9 cellular contexts compared by ENCODE assay signal in the genomic region with DNA sequence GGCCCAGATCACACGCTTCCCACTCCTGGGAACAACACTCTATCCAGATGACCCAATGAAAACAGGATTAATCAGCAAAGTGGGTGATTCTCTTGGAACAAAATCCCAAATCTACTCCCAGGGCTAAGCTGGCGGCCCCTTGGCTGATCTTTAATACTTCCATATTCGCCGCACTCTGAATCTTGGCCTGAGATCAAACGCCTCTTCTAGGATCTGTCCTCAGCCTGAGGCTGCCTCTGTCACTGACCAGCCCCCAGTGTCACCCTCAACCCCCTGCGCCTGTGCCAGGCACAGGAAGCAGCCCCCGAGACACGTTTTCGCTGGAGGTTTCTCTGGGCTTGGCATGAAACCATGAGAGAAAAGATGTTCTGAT. TPM values are rescaled to one million over a fixed set of nuclear protein-coding genes. Genes with fewer than 3 reads are reported as not detected.
DNase-seq lines count a peak whose midpoint lies in the region; ATAC-seq and TF ChIP-seq lines count a peak whose summit lies in the region.
"Had no signal": no experiment of that assay in that cellular context is flagged by ENCODE, and none has a peak within 500 bp of the region (broad histone marks: within the 10 kb centered on the region; RNA-seq: fewer than 3 reads in every experiment).

No MANE protein-coding gene starts in this region.

- H3K4me3 Mint-ChIP-seq in CD4-positive, alpha-beta T cell, result peak overlapping the region; percentile 67
- H3K4me3 Mint-ChIP-seq in neural progenitor cell, result peak overlapping the region; percentile 80

- H3K4me1 Mint-ChIP-seq in CD4-positive, alpha-beta T cell (ENCODE audit: low read depth), result peaks cover 14% of the 10 kb centered on the region
- peaks cover 21% of the 10 kb centered on the region for H3K4me1 Mint-ChIP-seq in neural progenitor cell

- peak overlapping the region in 2 of 3 donors; percentile 27 to 43 for H3K4me3 ChIP-seq in breast epithelium
- no peak overlapping the region for H3K4me3 ChIP-seq in neural progenitor cell

- peaks cover 37% of the 10 kb centered on the region for H3F3A ChIP-seq in neural progenitor cell (ENCODE audit: low read depth)

- intact Hi-C loops in CD4-positive, alpha-beta T cell (cut with DNase I, micrococcal nuclease), result loop anchor here in 1 of 2 experiments (5.0 to 10.0 kb wide), 3 partner anchors 291 to 1564 kb away; a partner anchor contains a TSS
- intact Hi-C loops in breast epithelium (cut with DNase I; ENCODE audit: low total_unique reads), result no loop called here

- H3K36me3 Mint-ChIP-seq in CD4-positive, alpha-beta T cell (ENCODE audit: low read depth), result peaks cover 28% of the 10 kb centered on the region
- H3K36me3 Mint-ChIP-seq in neural progenitor cell, result peaks cover 7% of the 10 kb centered on the region

- TF ChIP-seq POLR2A in breast epithelium (IDR thresholded peaks at IDR 0.05), result no peak

- peaks cover 40% of the 10 kb centered on the region for H4K20me1 ChIP-seq in neural progenitor cell (ENCODE audit: low read depth)

- CTCF ChIA-PET in CD4-positive, alpha-beta T cell (lab: Charles Lee), result interaction anchor here (0.6 to 4.6 kb wide), 4 partner anchors 15 to 393 kb away, joined by 3 to 36 read pairs (median 7); a partner anchor contains a TSS

- H3K9ac ChIP-seq in neural progenitor cell, result no peak overlapping the region

- H3K27ac Mint-ChIP-seq in CD4-positive, alpha-beta T cell, result no peak overlapping the region
- peak overlapping the region; percentile 20 for H3K27ac Mint-ChIP-seq in neural progenitor cell

- no peaks in the 10 kb centered on the region for H3K9me3 ChIP-seq in CD4-positive, alpha-beta T cell (ENCODE audit: control insufficient read depth, low read length)
- no peaks in the 10 kb centered on the region for H3K9me3 ChIP-seq in breast epithelium
- H3K9me3 ChIP-seq in neural progenitor cell (ENCODE audit: low read depth), result no peaks in the 10 kb centered on the region

- DNase-seq in CD4-positive, alpha-beta T cell, result no peak
- peak in 1 of 2 donors; percentile 50 for DNase-seq in breast epithelium (ENCODE audit: low spot score in 2 of 2)
- no peak for DNase-seq in neural progenitor cell (ENCODE audit: low spot score)
- no peak for DNase-seq in putamen (ENCODE audit: low spot score)
- no peak for DNase-seq in middle frontal gyrus (ENCODE audit: extremely low spot score, low spot score)
- DNase-seq: activated gamma-delta T cell treated with Interleukin-2 at 50 U/mL for 16 hours, Calu3, NCI-H1417 treated with DMSO at 0.1 percent for 48 hours had no signal

- H3K36me3 ChIP-seq in breast epithelium, result peaks cover 20% of the 10 kb centered on the region
- H3K36me3 ChIP-seq in neural progenitor cell, result no peaks in the 10 kb centered on the region

- no peak for ATAC-seq in CD4-positive, alpha-beta T cell (ENCODE audit: poor library complexity)
- no peak for ATAC-seq in HG03025 (IDR thresholded peaks at IDR 0.05; ENCODE audit: low FRiP score, unreplicated experiment)

- no peaks in the 10 kb centered on the region for H3K27me3 Mint-ChIP-seq in CD4-positive, alpha-beta T cell
- peaks cover 12% of the 10 kb centered on the region for H3K27me3 Mint-ChIP-seq in neural progenitor cell (ENCODE audit: insufficient read depth, low read depth)

- no peak overlapping the region for H2AFZ ChIP-seq in neural progenitor cell (replicated peaks)

- H3K27me3 ChIP-seq in CD4-positive, alpha-beta T cell (ENCODE audit: control insufficient read depth, insufficient read depth, low read length), result no peaks in the 10 kb centered on the region
- H3K27me3 ChIP-seq in breast epithelium, result no peaks in the 10 kb centered on the region
- no peaks in the 10 kb centered on the region for H3K27me3 ChIP-seq in neural progenitor cell

- TF ChIP-seq CTCF in CD4-positive, alpha-beta T cell (IDR thresholded peaks at IDR 0.05), result no peak
- TF ChIP-seq CTCF in breast epithelium (IDR thresholded peaks at IDR 0.05) (no peak), neural progenitor cell (IDR thresholded peaks at IDR 0.05) (no peak)

- no peaks in the 10 kb centered on the region for H3K9me3 Mint-ChIP-seq in CD4-positive, alpha-beta T cell
- H3K9me3 Mint-ChIP-seq in neural progenitor cell, result no peaks in the 10 kb centered on the region

- H3K4me2 ChIP-seq in neural progenitor cell, result no peak overlapping the region

- peaks cover 8% of the 10 kb centered on the region for H3K79me2 ChIP-seq in neural progenitor cell (ENCODE audit: low read depth)

- H3K27ac ChIP-seq in CD4-positive, alpha-beta T cell (ENCODE audit: low read depth, low read length), result no peak overlapping the region
- H3K27ac ChIP-seq in breast epithelium (peak overlapping the region; percentile 96 to 97), neural progenitor cell (no peak overlapping the region)

- POLR2A ChIA-PET in CD4-positive, alpha-beta T cell (lab: Charles Lee), result interaction anchor here (1.4 kb wide), 1 partner anchor 25 kb away, joined by 4 read pairs; a partner anchor contains a TSS

- H3K4me1 ChIP-seq in breast epithelium (peaks cover 27 to 32% of the 10 kb centered on the region in 2 donors), neural progenitor cell (no peaks in the 10 kb centered on the region)

RNA-seq across cellular contexts. Expression of a gene that starts 2.4 kb away (rescaled TPM):
- not detected for total RNA-seq in CD4-positive, alpha-beta T cell
- total RNA-seq in breast epithelium (1 to 10 TPM in 2 of 3 donors, under 1 TPM in 1; 0.32 to 9.5 (median 5.6) TPM), neural progenitor cell (ENCODE audit: low replicate concordance) (3.7 and 34.3 TPM in 2 replicates)

RNA-seq across cellular contexts. Expression of a gene that starts 8.2 kb away (rescaled TPM):
- 10 to 100 TPM in 1 of 2 experiments, 1 to 10 TPM in 1; 9.9 to 10.9 TPM for total RNA-seq in CD4-positive, alpha-beta T cell
- total RNA-seq in breast epithelium (10 to 100 TPM; 13.8 to 14.8 (median 13.8) TPM), neural progenitor cell (ENCODE audit: low replicate concordance) (5.7 and 20.7 TPM in 2 replicates)

RNA-seq across cellular contexts. Expression of a gene that starts 13.7 kb away (rescaled TPM):
- total RNA-seq in CD4-positive, alpha-beta T cell, result 1 to 10 TPM; 1.1 to 1.2 TPM
- 1 to 10 TPM in 1 of 3 donors, not detected in 2; 2.3 TPM for total RNA-seq in breast epithelium
- total RNA-seq in neural progenitor cell (ENCODE audit: low replicate concordance), result 0.99 and 1.8 TPM in 2 replicates

RNA-seq across cellular contexts. Expression of a gene that starts 15.1 kb away (rescaled TPM):
- total RNA-seq in CD4-positive, alpha-beta T cell, result 10 to 100 TPM; 83.9 to 85.0 TPM
- 10 to 100 TPM; 29.3 to 59.6 (median 57.8) TPM for total RNA-seq in breast epithelium
- 43.7 and 59.5 TPM in 2 replicates for total RNA-seq in neural progenitor cell (ENCODE audit: low replicate concordance)

RNA-seq across cellular contexts. Expression of a gene that starts 24.6 kb away (rescaled TPM):
- 10 to 100 TPM; 81.7 to 82.3 TPM for total RNA-seq in CD4-positive, alpha-beta T cell
- 10 to 100 TPM; 13.3 to 17.1 (median 13.8) TPM for total RNA-seq in breast epithelium
- total RNA-seq in neural progenitor cell (ENCODE audit: low replicate concordance), result 14.4 and 20.7 TPM in 2 replicates

Comparison
In these comparisons a context has a peak if more than half of its experiments do, and no peak if none do; other contexts are left out.
1. H3K27ac ChIP-seq: peak in breast epithelium (2 of 2); none in CD4-positive, alpha-beta T cell (single experiment) and neural progenitor cell (single experiment).